1 cellular context compared by ENCODE assay signal in the genomic region with DNA sequence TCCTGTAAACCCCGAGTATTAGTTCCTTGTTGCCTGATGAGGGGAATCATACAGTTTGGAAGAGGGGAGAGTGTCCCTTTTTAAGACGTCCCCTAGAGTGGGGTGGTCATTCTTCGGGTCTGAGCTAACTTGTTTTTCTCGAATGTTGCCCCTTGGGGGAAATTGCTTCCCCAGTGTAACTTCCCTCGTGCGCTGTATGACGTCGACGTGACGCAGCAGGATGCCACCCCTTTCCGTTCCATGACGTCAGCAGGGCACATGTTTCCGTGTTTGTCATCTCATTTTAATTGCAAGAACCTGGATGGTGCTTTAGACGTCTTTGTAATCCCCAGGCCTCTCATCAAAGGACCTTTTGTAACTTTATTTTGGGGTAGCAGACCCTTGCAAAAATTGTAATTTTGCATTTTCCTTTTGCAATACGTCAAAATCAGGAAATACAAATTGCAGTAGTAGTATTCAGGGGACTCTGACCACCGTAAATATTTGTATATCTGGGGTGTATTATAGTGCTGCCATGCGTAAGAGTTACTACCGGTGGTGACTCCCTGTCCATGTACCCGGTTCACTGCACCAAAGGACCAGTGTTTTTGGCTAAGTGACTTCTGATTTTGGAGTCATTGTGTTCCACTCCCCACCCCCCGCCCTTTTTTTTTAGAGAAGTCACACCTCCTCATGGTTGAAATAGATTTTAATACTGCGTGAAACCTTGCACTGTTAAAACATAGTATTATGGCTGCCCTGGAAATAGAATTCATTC.
A peak's percentile ranks its signal among the peaks of the same experiment; 100 is the strongest.
TF ChIP-seq lines count a peak whose summit lies in the region.

No MANE protein-coding gene starts in this region.

TF ChIP-seq in HEK293, 187 proteins besides CTCF, POLR2A, EP300 and RAD21 (continued from another document):
- TF ChIP-seq, protein P1, sequence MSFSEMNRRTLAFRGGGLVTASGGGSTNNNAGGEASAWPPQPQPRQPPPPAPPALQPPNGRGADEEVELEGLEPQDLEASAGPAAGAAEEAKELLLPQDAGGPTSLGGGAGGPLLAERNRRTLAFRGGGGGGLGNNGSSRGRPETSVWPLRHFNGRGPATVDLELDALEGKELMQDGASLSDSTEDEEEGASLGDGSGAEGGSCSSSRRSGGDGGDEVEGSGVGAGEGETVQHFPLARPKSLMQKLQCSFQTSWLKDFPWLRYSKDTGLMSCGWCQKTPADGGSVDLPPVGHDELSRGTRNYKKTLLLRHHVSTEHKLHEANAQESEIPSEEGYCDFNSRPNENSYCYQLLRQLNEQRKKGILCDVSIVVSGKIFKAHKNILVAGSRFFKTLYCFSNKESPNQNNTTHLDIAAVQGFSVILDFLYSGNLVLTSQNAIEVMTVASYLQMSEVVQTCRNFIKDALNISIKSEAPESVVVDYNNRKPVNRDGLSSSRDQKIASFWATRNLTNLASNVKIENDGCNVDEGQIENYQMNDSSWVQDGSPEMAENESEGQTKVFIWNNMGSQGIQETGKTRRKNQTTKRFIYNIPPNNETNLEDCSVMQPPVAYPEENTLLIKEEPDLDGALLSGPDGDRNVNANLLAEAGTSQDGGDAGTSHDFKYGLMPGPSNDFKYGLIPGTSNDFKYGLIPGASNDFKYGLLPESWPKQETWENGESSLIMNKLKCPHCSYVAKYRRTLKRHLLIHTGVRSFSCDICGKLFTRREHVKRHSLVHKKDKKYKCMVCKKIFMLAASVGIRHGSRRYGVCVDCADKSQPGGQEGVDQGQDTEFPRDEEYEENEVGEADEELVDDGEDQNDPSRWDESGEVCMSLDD (tag by site-specific recombination; IDR thresholded peaks at IDR 0.05), result peak; percentile 96
- peak; percentile 24; the same call in 1 of the 2 replicates for TF ChIP-seq ZNF501 (tag by site-specific recombination; IDR thresholded peaks at IDR 0.05)
- peak; percentile 59 for TF ChIP-seq ZIC2 (tag by site-specific recombination; IDR thresholded peaks at IDR 0.05)
- TF ChIP-seq ZBTB20 (tag by site-specific recombination; IDR thresholded peaks at IDR 0.05), result 0 out of 2 replicates have a peak, but pooled peaks have one; percentile 15
- TF ChIP-seq, protein P2, sequence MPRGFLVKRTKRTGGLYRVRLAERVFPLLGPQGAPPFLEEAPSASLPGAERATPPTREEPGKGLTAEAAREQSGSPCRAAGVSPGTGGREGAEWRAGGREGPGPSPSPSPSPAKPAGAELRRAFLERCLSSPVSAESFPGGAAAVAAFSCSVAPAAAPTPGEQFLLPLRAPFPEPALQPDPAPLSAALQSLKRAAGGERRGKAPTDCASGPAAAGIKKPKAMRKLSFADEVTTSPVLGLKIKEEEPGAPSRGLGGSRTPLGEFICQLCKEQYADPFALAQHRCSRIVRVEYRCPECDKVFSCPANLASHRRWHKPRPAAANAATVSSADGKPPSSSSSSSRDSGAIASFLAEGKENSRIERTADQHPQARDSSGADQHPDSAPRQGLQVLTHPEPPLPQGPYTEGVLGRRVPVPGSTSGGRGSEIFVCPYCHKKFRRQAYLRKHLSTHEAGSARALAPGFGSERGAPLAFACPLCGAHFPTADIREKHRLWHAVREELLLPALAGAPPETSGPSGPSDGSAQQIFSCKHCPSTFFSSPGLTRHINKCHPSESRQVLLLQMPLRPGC (tag by site-specific recombination; IDR thresholded peaks at IDR 0.05), result peak; percentile 50; the same call in 1 of the 2 replicates
- TF ChIP-seq ZNF629 (tag by site-specific recombination; IDR thresholded peaks at IDR 0.05), result peak; percentile 100
- 0 out of 2 replicates have a peak, but pooled peaks have one; percentile 18 for TF ChIP-seq ZNF558 (tag by site-specific recombination; IDR thresholded peaks at IDR 0.05)
- TF ChIP-seq, protein P3, sequence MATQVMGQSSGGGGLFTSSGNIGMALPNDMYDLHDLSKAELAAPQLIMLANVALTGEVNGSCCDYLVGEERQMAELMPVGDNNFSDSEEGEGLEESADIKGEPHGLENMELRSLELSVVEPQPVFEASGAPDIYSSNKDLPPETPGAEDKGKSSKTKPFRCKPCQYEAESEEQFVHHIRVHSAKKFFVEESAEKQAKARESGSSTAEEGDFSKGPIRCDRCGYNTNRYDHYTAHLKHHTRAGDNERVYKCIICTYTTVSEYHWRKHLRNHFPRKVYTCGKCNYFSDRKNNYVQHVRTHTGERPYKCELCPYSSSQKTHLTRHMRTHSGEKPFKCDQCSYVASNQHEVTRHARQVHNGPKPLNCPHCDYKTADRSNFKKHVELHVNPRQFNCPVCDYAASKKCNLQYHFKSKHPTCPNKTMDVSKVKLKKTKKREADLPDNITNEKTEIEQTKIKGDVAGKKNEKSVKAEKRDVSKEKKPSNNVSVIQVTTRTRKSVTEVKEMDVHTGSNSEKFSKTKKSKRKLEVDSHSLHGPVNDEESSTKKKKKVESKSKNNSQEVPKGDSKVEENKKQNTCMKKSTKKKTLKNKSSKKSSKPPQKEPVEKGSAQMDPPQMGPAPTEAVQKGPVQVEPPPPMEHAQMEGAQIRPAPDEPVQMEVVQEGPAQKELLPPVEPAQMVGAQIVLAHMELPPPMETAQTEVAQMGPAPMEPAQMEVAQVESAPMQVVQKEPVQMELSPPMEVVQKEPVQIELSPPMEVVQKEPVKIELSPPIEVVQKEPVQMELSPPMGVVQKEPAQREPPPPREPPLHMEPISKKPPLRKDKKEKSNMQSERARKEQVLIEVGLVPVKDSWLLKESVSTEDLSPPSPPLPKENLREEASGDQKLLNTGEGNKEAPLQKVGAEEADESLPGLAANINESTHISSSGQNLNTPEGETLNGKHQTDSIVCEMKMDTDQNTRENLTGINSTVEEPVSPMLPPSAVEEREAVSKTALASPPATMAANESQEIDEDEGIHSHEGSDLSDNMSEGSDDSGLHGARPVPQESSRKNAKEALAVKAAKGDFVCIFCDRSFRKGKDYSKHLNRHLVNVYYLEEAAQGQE (tag by site-specific recombination; IDR thresholded peaks at IDR 0.05), result 0 out of 2 replicates have a peak, but pooled peaks have one; percentile 10
- 0 out of 2 replicates have a peak, but pooled peaks have one; percentile 30 for TF ChIP-seq ZNF660 (tag by site-specific recombination; IDR thresholded peaks at IDR 0.05)
- no peak for TF ChIP-seq TRIM28 (IDR thresholded peaks at IDR 0.05; ENCODE audit: borderline replicate concordance, low read length)
- TF ChIP-seq ZXDB (tag by site-specific recombination; IDR thresholded peaks at IDR 0.05), result peak; percentile 57; the same call in 1 of the 2 replicates
- TF ChIP-seq ZNF610 (tag by site-specific recombination; IDR thresholded peaks at IDR 0.05; ENCODE audit: borderline replicate concordance), result 0 out of 2 replicates have a peak, but pooled peaks have one; percentile 16
- TF ChIP-seq HOXD13 (CRISPR knock-in tag; IDR thresholded peaks at IDR 0.05; ENCODE audit: borderline replicate concordance), result no peak
- TF ChIP-seq IKZF3 (tag by site-specific recombination; IDR thresholded peaks at IDR 0.05), result no peak
- peak; percentile 70 for TF ChIP-seq HIC1 (tag by site-specific recombination; IDR thresholded peaks at IDR 0.05)
- TF ChIP-seq ZNF560 (tag by site-specific recombination; IDR thresholded peaks at IDR 0.05; ENCODE audit: borderline replicate concordance), result no peak
- TF ChIP-seq, protein P4, sequence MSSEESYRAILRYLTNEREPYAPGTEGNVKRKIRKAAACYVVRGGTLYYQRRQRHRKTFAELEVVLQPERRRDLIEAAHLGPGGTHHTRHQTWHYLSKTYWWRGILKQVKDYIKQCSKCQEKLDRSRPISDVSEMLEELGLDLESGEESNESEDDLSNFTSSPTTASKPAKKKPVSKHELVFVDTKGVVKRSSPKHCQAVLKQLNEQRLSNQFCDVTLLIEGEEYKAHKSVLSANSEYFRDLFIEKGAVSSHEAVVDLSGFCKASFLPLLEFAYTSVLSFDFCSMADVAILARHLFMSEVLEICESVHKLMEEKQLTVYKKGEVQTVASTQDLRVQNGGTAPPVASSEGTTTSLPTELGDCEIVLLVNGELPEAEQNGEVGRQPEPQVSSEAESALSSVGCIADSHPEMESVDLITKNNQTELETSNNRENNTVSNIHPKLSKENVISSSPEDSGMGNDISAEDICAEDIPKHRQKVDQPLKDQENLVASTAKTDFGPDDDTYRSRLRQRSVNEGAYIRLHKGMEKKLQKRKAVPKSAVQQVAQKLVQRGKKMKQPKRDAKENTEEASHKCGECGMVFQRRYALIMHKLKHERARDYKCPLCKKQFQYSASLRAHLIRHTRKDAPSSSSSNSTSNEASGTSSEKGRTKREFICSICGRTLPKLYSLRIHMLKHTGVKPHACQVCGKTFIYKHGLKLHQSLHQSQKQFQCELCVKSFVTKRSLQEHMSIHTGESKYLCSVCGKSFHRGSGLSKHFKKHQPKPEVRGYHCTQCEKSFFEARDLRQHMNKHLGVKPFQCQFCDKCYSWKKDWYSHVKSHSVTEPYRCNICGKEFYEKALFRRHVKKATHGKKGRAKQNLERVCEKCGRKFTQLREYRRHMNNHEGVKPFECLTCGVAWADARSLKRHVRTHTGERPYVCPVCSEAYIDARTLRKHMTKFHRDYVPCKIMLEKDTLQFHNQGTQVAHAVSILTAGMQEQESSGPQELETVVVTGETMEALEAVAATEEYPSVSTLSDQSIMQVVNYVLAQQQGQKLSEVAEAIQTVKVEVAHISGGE (tag by site-specific recombination; conservative IDR thresholded peaks at IDR 0.05; ENCODE audit: low read depth), result peak; percentile 72; the same call in 1 of the 2 replicates
- TF ChIP-seq GLIS2 (tag by site-specific recombination; IDR thresholded peaks at IDR 0.05), result no peak
- no peak for TF ChIP-seq ZFP69B (tag by site-specific recombination; IDR thresholded peaks at IDR 0.05)
- peak; percentile 44; the same call in 1 of the 2 replicates for TF ChIP-seq ZEB2 (tag by site-specific recombination; IDR thresholded peaks at IDR 0.05)
- peak; percentile 68 for TF ChIP-seq ZNF639 (tag by site-specific recombination; IDR thresholded peaks at IDR 0.05)
- TF ChIP-seq ZBTB8A (tag by site-specific recombination; IDR thresholded peaks at IDR 0.05), result peak; percentile 87
- TF ChIP-seq KLF10 (tag by site-specific recombination; IDR thresholded peaks at IDR 0.05), result peak; percentile 30; the same call in 1 of the 2 replicates
